ENCODE assay signal across 14 cellular contexts in genomic region chr11:131375421-131375820, GRCh38. TPM values are rescaled to one million over a fixed set of nuclear protein-coding genes. Genes with fewer than 3 reads are reported as not detected.
A peak's percentile ranks its signal among the peaks of the same experiment; 100 is the strongest.
DNase-seq lines count a peak whose midpoint lies in the region; TF ChIP-seq lines count a peak whose summit lies in the region.
"Had no signal": no experiment of that assay in that cellular context is flagged by ENCODE, and none has a peak within 500 bp of the region (broad histone marks: within the 10 kb centered on the region; RNA-seq: fewer than 3 reads in every experiment).

No MANE protein-coding gene starts in this region.

- TF ChIP-seq POLR2A in vagina (IDR thresholded peaks at IDR 0.05), result no peak

- intact Hi-C loops in vagina (cut with DNase I), result no loop called here

- DNase-seq in NCI-H748 (lab: John Stamatoyannopoulos, UW; ENCODE audit: unreplicated experiment), result peak; percentile 77
- DNase-seq in NCI-H748 treated with DMSO at 0.1 percent for 48 hours (lab: John Stamatoyannopoulos, UW), result no peak
- no peak for DNase-seq in vagina (ENCODE audit: extremely low spot score in 2 of 2)
- DNase-seq in HCEC 1CT, result no peak
- DNase-seq: Calu3; CD4-positive, alpha-beta memory T cell; COR-L47; DMS53; GF-D8; GM23248; H9; HFFc6 had no signal

- H3K27ac Mint-ChIP-seq in brain, result peak overlapping the region in 4 of 5 experiments; percentile 29 to 78 (median 62)
- H3K27ac Mint-ChIP-seq: CD4-positive, alpha-beta memory T cell; HFFc6 had no signal

- peaks cover 13% of the 10 kb centered on the region for H3K4me1 ChIP-seq in vagina

- peaks cover 10% of the 10 kb centered on the region for H3K27me3 Mint-ChIP-seq in brain
- H3K27me3 Mint-ChIP-seq: CD4-positive, alpha-beta memory T cell had no signal

- H3K27me3 ChIP-seq in vagina, result no peaks in the 10 kb centered on the region

- TF ChIP-seq CTCF in VCaP (conservative IDR thresholded peaks at IDR 0.05), result no peak
- no peak for TF ChIP-seq CTCF in brain (conservative IDR thresholded peaks at IDR 0.05)
- no peak for TF ChIP-seq CTCF in vagina (IDR thresholded peaks at IDR 0.05)

- no peaks in the 10 kb centered on the region for H3K36me3 Mint-ChIP-seq in brain
- H3K36me3 Mint-ChIP-seq: CD4-positive, alpha-beta memory T cell had no signal

- peak overlapping the region in 4 of 5 experiments; percentile 32 to 51 (median 50) for H3K4me3 Mint-ChIP-seq in brain
- H3K4me3 Mint-ChIP-seq: CD4-positive, alpha-beta memory T cell; H9; HFFc6 had no signal

- H3K27ac ChIP-seq in VCaP (peak overlapping the region; percentile 6; the same call in 1 of the 2 replicates), vagina (no peak overlapping the region)
- H3K27ac ChIP-seq: GM23248 had no signal

- H3K36me3 ChIP-seq in vagina, result no peaks in the 10 kb centered on the region

- H3K4me1 Mint-ChIP-seq in brain, result no peaks in the 10 kb centered on the region
- H3K4me1 Mint-ChIP-seq: CD4-positive, alpha-beta memory T cell had no signal

- H3K4me3 ChIP-seq in vagina, result no peak overlapping the region
- H3K4me3 ChIP-seq: GM23248 had no signal

- no peaks in the 10 kb centered on the region for H3K9me3 Mint-ChIP-seq in brain
- H3K9me3 Mint-ChIP-seq: H9, HFFc6 had no signal

- H3K9me3 ChIP-seq in vagina, result no peaks in the 10 kb centered on the region

RNA-seq across cellular contexts. Expression of gene NTM, which starts 5.0 kb away (rescaled TPM):
- polyA plus RNA-seq in brain (ENCODE audit: insufficient read depth, low read depth, low replicate concordance), result 92.8 TPM
- 4.2 TPM for total RNA-seq in vagina
- total RNA-seq: Calu3; CD4-positive, alpha-beta memory T cell had no signal
- polyA plus RNA-seq: CD4-positive, alpha-beta memory T cell had no signal
